In genomic region chr10:50603151-50603850, GRCh38 we compare ENCODE assay signal across 12 cellular contexts. TPM values are rescaled to one million over a fixed set of nuclear protein-coding genes. Genes with fewer than 3 reads are reported as not detected.
A peak's percentile ranks its signal among the peaks of the same experiment; 100 is the strongest.
DNase-seq lines count a peak whose midpoint lies in the region; ATAC-seq, FAIRE-seq and TF ChIP-seq lines count a peak whose summit lies in the region.
"Had no signal": no experiment of that assay in that cellular context is flagged by ENCODE, and none has a peak within 500 bp of the region (broad histone marks: within the 10 kb centered on the region; RNA-seq: fewer than 3 reads in every experiment).

No MANE protein-coding gene starts in this region.

- peaks cover 55 to 85% (median 72%) of the 10 kb centered on the region in 4 donors for H3K4me1 Mint-ChIP-seq in CD4-positive, CD25-positive, alpha-beta regulatory T cell
- peaks cover 49 to 72% of the 10 kb centered on the region in 2 donors for H3K4me1 Mint-ChIP-seq in effector memory CD8-positive, alpha-beta T cell (ENCODE audit: low read depth in 2 of 2)
- peaks cover 17% of the 10 kb centered on the region for H3K4me1 Mint-ChIP-seq in type B pancreatic cell (ENCODE audit: unreplicated experiment)

- peaks cover 52% of the 10 kb centered on the region for H3K4me1 ChIP-seq in CD4-positive, CD25-positive, alpha-beta regulatory T cell (ENCODE audit: control insufficient read depth, insufficient read depth, low read length, poor library complexity, severe bottlenecking)
- H3K4me1 ChIP-seq in MM.1S (ENCODE audit: low read length), result peaks cover 28% of the 10 kb centered on the region
- peaks cover 52 to 73% (median 67%) of the 10 kb centered on the region in 3 donors for H3K4me1 ChIP-seq in pancreas

- H3K27me3 ChIP-seq in CD4-positive, CD25-positive, alpha-beta regulatory T cell (ENCODE audit: control insufficient read depth, insufficient read depth, low read length), result no peaks in the 10 kb centered on the region
- no peaks in the 10 kb centered on the region for H3K27me3 ChIP-seq in MM.1S (replicated peaks; ENCODE audit: insufficient read depth, low read length)
- H3K27me3 ChIP-seq in pancreas, result no peaks in the 10 kb centered on the region

- peak overlapping the region in 3 of 4 donors; percentile 10 to 19 (median 17) for H3K4me3 Mint-ChIP-seq in CD4-positive, CD25-positive, alpha-beta regulatory T cell
- peak overlapping the region; percentile 19 to 76 for H3K4me3 Mint-ChIP-seq in effector memory CD8-positive, alpha-beta T cell
- no peak overlapping the region for H3K4me3 Mint-ChIP-seq in type B pancreatic cell
- H3K4me3 Mint-ChIP-seq: neural crest cell had no signal

- peak overlapping the region; percentile 44 for H3K27ac ChIP-seq in CD4-positive, CD25-positive, alpha-beta regulatory T cell (ENCODE audit: insufficient read depth, low read length, poor library complexity, severe bottlenecking)
- H3K27ac ChIP-seq in MM.1S (ENCODE audit: low read length) (peak overlapping the region; percentile 62), pancreas (peak overlapping the region; percentile 17 to 75 (median 50))

- peaks cover 10% of the 10 kb centered on the region for H3K36me3 Mint-ChIP-seq in CD4-positive, CD25-positive, alpha-beta regulatory T cell
- peaks cover 3% of the 10 kb centered on the region for H3K36me3 Mint-ChIP-seq in effector memory CD8-positive, alpha-beta T cell (ENCODE audit: insufficient read depth)
- H3K36me3 Mint-ChIP-seq in type B pancreatic cell, result no peaks in the 10 kb centered on the region

- H3K9me3 Mint-ChIP-seq in CD4-positive, CD25-positive, alpha-beta regulatory T cell, result no peaks in the 10 kb centered on the region
- no peaks in the 10 kb centered on the region for H3K9me3 Mint-ChIP-seq in effector memory CD8-positive, alpha-beta T cell
- H3K9me3 Mint-ChIP-seq in type B pancreatic cell, result no peaks in the 10 kb centered on the region
- H3K9me3 Mint-ChIP-seq: activated naive CD8-positive, alpha-beta T cell treated with anti-CD3 and anti-CD28 coated beads for 36 hours; neural crest cell had no signal

- no peak for DNase-seq in CD4-positive, CD25-positive, alpha-beta regulatory T cell
- DNase-seq in MM.1S (peak; percentile 55), pancreas (no peak), anterior cingulate cortex (lab: John Stamatoyannopoulos, UW) (no peak), left lobe of liver (ENCODE audit: low spot score) (no peak), type B pancreatic cell (ENCODE audit: extremely low spot score, unreplicated experiment) (no peak)
- DNase-seq in effector memory CD8-positive, alpha-beta T cell, result no peak
- DNase-seq: activated naive CD8-positive, alpha-beta T cell treated with anti-CD3 and anti-CD28 coated beads for 36 hours; SW 1271 had no signal

- no peak for TF ChIP-seq CTCF in MM.1S (IDR thresholded peaks at IDR 0.05; ENCODE audit: low read length)
- no peak for TF ChIP-seq CTCF in pancreas (IDR thresholded peaks at IDR 0.05)
- TF ChIP-seq CTCF in type B pancreatic cell (conservative IDR thresholded peaks at IDR 0.05), result no peak

- H3K9me3 ChIP-seq in CD4-positive, CD25-positive, alpha-beta regulatory T cell (ENCODE audit: control insufficient read depth in 2 of 2, low read length in 2 of 2), result no peaks in the 10 kb centered on the region
- H3K9me3 ChIP-seq in MM.1S (replicated peaks; ENCODE audit: insufficient read depth, low read length), result no peaks in the 10 kb centered on the region
- no peaks in the 10 kb centered on the region for H3K9me3 ChIP-seq in pancreas

- WGBS in pancreas, 2 donors, result 54% methylated on average over 6 of the region's 6 CpGs

- no peaks in the 10 kb centered on the region for H3K36me3 ChIP-seq in CD4-positive, CD25-positive, alpha-beta regulatory T cell (ENCODE audit: control insufficient read depth, insufficient read depth, low read length)
- H3K36me3 ChIP-seq in MM.1S (replicated peaks; ENCODE audit: insufficient read depth, low read length) (no peaks in the 10 kb centered on the region), pancreas (no peaks in the 10 kb centered on the region)

- peak overlapping the region; percentile 55; the same call in 1 of the 2 replicates for H3K9ac ChIP-seq in MM.1S (ENCODE audit: low read length)

- H3K4me3 ChIP-seq in CD4-positive, CD25-positive, alpha-beta regulatory T cell (ENCODE audit: low read depth, low read length), result peak overlapping the region; percentile 71
- peak overlapping the region; percentile 59 for H3K4me3 ChIP-seq in MM.1S (ENCODE audit: low read length)
- H3K4me3 ChIP-seq in pancreas, result no peak overlapping the region
- H3K4me3 ChIP-seq: skin epidermis had no signal

- intact Hi-C loops in pancreas (cut with DNase I), result no loop called here

- no peak for FAIRE-seq in pancreas (lab: Jason Lieb, UNC)

- H3K79me2 ChIP-seq in MM.1S (ENCODE audit: low read length), result peaks cover 82% of the 10 kb centered on the region

- peak overlapping the region in 2 of 3 donors; percentile 45 to 53 for H3K27ac Mint-ChIP-seq in CD4-positive, CD25-positive, alpha-beta regulatory T cell
- peak overlapping the region; percentile 69 to 92 for H3K27ac Mint-ChIP-seq in effector memory CD8-positive, alpha-beta T cell
- H3K27ac Mint-ChIP-seq in type B pancreatic cell, result no peak overlapping the region

- no peak for ATAC-seq in CD4-positive, CD25-positive, alpha-beta regulatory T cell (ENCODE audit: low read depth in 2 of 2)
- no peak for ATAC-seq in effector memory CD8-positive, alpha-beta T cell (replicated peaks)
- ATAC-seq in pancreas (no peak), HG03139 (IDR thresholded peaks at IDR 0.05; ENCODE audit: unreplicated experiment) (no peak), left lobe of liver (no peak)

- H3K4me2 ChIP-seq in MM.1S (ENCODE audit: low read depth, low read length), result peak overlapping the region; percentile 90

- no peaks in the 10 kb centered on the region for H4K20me1 ChIP-seq in MM.1S (ENCODE audit: insufficient read depth, low read length)

- peaks cover 31% of the 10 kb centered on the region for H3F3A ChIP-seq in MM.1S (ENCODE audit: insufficient read depth, low read length)

- H3K9me2 ChIP-seq in MM.1S (replicated peaks; ENCODE audit: insufficient read depth, low read length), result no peaks in the 10 kb centered on the region

- H3K27me3 Mint-ChIP-seq in CD4-positive, CD25-positive, alpha-beta regulatory T cell, result no peaks in the 10 kb centered on the region
- no peaks in the 10 kb centered on the region for H3K27me3 Mint-ChIP-seq in effector memory CD8-positive, alpha-beta T cell
- H3K27me3 Mint-ChIP-seq in type B pancreatic cell, result no peaks in the 10 kb centered on the region
- H3K27me3 Mint-ChIP-seq: activated naive CD8-positive, alpha-beta T cell treated with anti-CD3 and anti-CD28 coated beads for 36 hours had no signal

- peak overlapping the region; percentile 22; the same call in 1 of the 2 replicates for H2AFZ ChIP-seq in MM.1S (ENCODE audit: low read length)

RNA-seq across cellular contexts. Expression of gene SGMS1, which starts 20.5 kb away (rescaled TPM):
- 241 TPM for total RNA-seq in CD4-positive, CD25-positive, alpha-beta regulatory T cell
- polyA plus RNA-seq in CD4-positive, CD25-positive, alpha-beta regulatory T cell, result 10 to 100 TPM; 25.7 to 34.3 (median 31.4) TPM
- total RNA-seq in pancreas (10 to 100 TPM; 10.9 to 21.6 (median 14.4) TPM), left lobe of liver (17.4 TPM), type B pancreatic cell (ENCODE audit: low replicate concordance) (15.1 and 26.9 TPM in 2 replicates)
- polyA plus RNA-seq in pancreas, result 1 to 10 TPM; 4.8 to 7.4 TPM

Comparison
In these comparisons a context has a peak if more than half of its experiments do, and no peak if none do; other contexts are left out.
1. H3K4me3 ChIP-seq: peak in CD4-positive, CD25-positive, alpha-beta regulatory T cell (single experiment) and MM.1S (single experiment); none in pancreas (0 of 4).
2. Peak in every context shown above with its lines, with median percentiles within 50 percentile points of each other: H3K27ac ChIP-seq.